ENCODE assay signal across 18 cellular contexts in the genomic region with DNA sequence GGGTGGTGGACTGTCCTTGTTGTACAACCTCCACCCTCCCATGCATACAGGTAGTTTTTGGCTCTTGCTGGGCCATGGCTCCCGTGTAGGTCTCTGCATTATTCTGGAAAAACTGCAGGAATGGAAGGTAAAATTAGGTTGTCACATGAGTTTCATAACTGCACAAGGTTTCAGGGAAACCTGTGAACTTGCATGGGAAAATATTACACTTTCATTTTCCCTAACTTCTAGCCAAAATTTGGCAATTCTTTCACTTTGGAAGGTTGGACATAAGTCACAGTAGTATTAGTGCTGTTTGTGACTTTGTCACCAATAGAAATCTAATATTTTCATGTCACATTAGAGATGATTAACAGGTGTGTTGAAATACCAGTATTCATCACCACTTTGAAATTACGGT.
"Had no signal": no experiment of that assay in that cellular context is flagged by ENCODE, and none has a peak within 500 bp of the region (broad histone marks: within the 10 kb centered on the region; RNA-seq: fewer than 3 reads in every experiment).

No MANE protein-coding gene starts in this region.

- H3K4me1 ChIP-seq: breast epithelium, uterus had no signal

- H3K27ac ChIP-seq: tibial artery, uterus had no signal

- DNase-seq: activated CD4-positive, alpha-beta T cell treated with anti-CD3 and anti-CD28 coated beads for 36 hours; activated CD4-positive, alpha-beta T cell treated with anti-CD3 and anti-CD28 coated beads, Interleukin-2, amount 50 U/mL, for 48 hours; activated naive CD4-positive, alpha-beta T cell treated with anti-CD3 and anti-CD28 coated beads for 36 hours; dermis blood vessel endothelial cell; effector memory CD8-positive, alpha-beta T cell; left colon; nucleus accumbens; posterior cingulate gyrus; stimulated activated naive B cell treated with anti-CD40 and anti-IgM and Interleukin-4, amounts not matched to agents 10 μg/mL and 1 μg/mL and 100 μg/mL, for 72 hours; substantia nigra; SW 1271; tibial artery; uterus had no signal

- H3K9me3 Mint-ChIP-seq: activated naive CD4-positive, alpha-beta T cell treated with anti-CD3 and anti-CD28 coated beads for 36 hours; effector memory CD8-positive, alpha-beta T cell; nephron; stimulated activated naive B cell treated with anti-CD40 and anti-IgM and Interleukin-4, amounts not matched to agents 10 μg/mL and 1 μg/mL and 100 μg/mL, for 72 hours had no signal

- H3K4me3 ChIP-seq: ascending aorta, breast epithelium, lung, tibial artery, uterus had no signal

- H3K27me3 ChIP-seq: ascending aorta, breast epithelium, tibial artery, uterus had no signal

- H3K4me3 Mint-ChIP-seq: activated CD4-positive, alpha-beta T cell treated with anti-CD3 and anti-CD28 coated beads for 36 hours; activated naive CD4-positive, alpha-beta T cell treated with anti-CD3 and anti-CD28 coated beads for 36 hours; nephron; WTC11 had no signal

- H3K36me3 ChIP-seq: ascending aorta, breast epithelium, tibial artery, uterus had no signal

- H3K9me3 ChIP-seq: ascending aorta, breast epithelium, tibial artery, uterus had no signal

- H3K27me3 Mint-ChIP-seq: activated CD4-positive, alpha-beta T cell treated with anti-CD3 and anti-CD28 coated beads for 36 hours; effector memory CD8-positive, alpha-beta T cell; stimulated activated naive B cell treated with anti-CD40 and anti-IgM and Interleukin-4, amounts not matched to agents 10 μg/mL and 1 μg/mL and 100 μg/mL, for 72 hours had no signal

- ATAC-seq: activated CD4-positive, alpha-beta T cell treated with anti-CD3 and anti-CD28 coated beads for 36 hours; effector memory CD8-positive, alpha-beta T cell; left colon; stimulated activated naive B cell treated with anti-CD40 and anti-IgM and Interleukin-4, amounts not matched to agents 10 μg/mL and 1 μg/mL and 100 μg/mL, for 72 hours; WTC11 had no signal

- H3K27ac Mint-ChIP-seq: activated naive CD4-positive, alpha-beta T cell treated with anti-CD3 and anti-CD28 coated beads for 36 hours; nephron had no signal
